In genomic region chr1:117735045-117735992, GRCh38 we compare ENCODE assay signal across 8 cellular contexts.
DNase-seq lines count a peak whose midpoint lies in the region; ATAC-seq, FAIRE-seq and TF ChIP-seq lines count a peak whose summit lies in the region.

No MANE protein-coding gene starts in this region.

- no peak for TF ChIP-seq EP300 in GM12878 (IDR thresholded peaks at IDR 0.05; ENCODE audit: borderline replicate concordance in 1 of 2, control insufficient read depth in 1 of 2, low read depth in 2 of 2, low read length in 2 of 2)

- SMC1A ChIA-PET in GM12878 (lab: Charles Lee; ENCODE audit: uncharacterized antibody, unreplicated experiment), result interaction anchor here (0.7 kb wide), 1 partner anchor 18 kb away, joined by 3 read pairs; no protein-coding TSS in a partner anchor

- in situ Hi-C loops in GM12878 (cut with MboI), result no loop called here

- H3K36me3 ChIP-seq in OCI-LY1 (ENCODE audit: insufficient read depth, low read length) (no peaks in the 10 kb centered on the region), GM12878 (ENCODE audit: control insufficient read depth in 2 of 2, insufficient read depth in 2 of 2, low read length in 1 of 2) (no peaks in the 10 kb centered on the region), testis (ENCODE audit: low read depth, missing control alignments) (no peaks in the 10 kb centered on the region)

- H3K4me2 ChIP-seq in OCI-LY1 (ENCODE audit: low read length) (peak overlapping the region; percentile 61), GM12878 (ENCODE audit: control insufficient read depth, insufficient read depth) (peak overlapping the region; percentile 73)

- H2AFZ ChIP-seq in OCI-LY1 (ENCODE audit: low read length) (peak overlapping the region; percentile 99), GM12878 (ENCODE audit: control insufficient read depth, low read depth, low read length) (peak overlapping the region; percentile 94)

- CTCF ChIA-PET in AG04449 (lab: Yijun Ruan, JAX), result interaction anchor here (1.0 to 6.5 kb wide), 4 partner anchors 19 to 200 kb away, joined by 4 to 70 read pairs (median 8); no protein-coding TSS in a partner anchor
- CTCF ChIA-PET in GM12878 (lab: Yijun Ruan, JAX), result interaction anchor here (0.6 to 2.5 kb wide), 6 partner anchors 19 to 1567 kb away, joined by 3 to 13 read pairs (median 5); no protein-coding TSS in a partner anchor

- no peak overlapping the region for H3K9ac ChIP-seq in OCI-LY1 (ENCODE audit: low read length)
- no peak overlapping the region for H3K9ac ChIP-seq in GM12878 (ENCODE audit: control insufficient read depth, insufficient read depth, low read length)

- H3K27ac ChIP-seq in OCI-LY1 (ENCODE audit: low read depth, low read length, poor library complexity, severe bottlenecking), result no peak overlapping the region
- H3K27ac ChIP-seq in GM12878 (ENCODE audit: control insufficient read depth, insufficient read depth), result no peak overlapping the region
- peak overlapping the region; percentile 41 to 50 for H3K27ac ChIP-seq in testis

- no peaks in the 10 kb centered on the region for H3K79me2 ChIP-seq in OCI-LY1 (ENCODE audit: insufficient read depth, low read length)
- no peaks in the 10 kb centered on the region for H3K79me2 ChIP-seq in GM12878 (ENCODE audit: control insufficient read depth, insufficient read depth, low read length)

- no peaks in the 10 kb centered on the region for H4K20me1 ChIP-seq in OCI-LY1 (ENCODE audit: insufficient read depth, low read length)
- H4K20me1 ChIP-seq in GM12878 (ENCODE audit: control insufficient read depth, insufficient read depth), result no peaks in the 10 kb centered on the region

- POLR2A ChIA-PET in AG04449 (lab: Yijun Ruan, JAX), result no interaction called here
- POLR2A ChIA-PET in GM12878 (lab: Charles Lee), result no interaction called here

- intact Hi-C loops in GM12878 (cut with micrococcal nuclease; ENCODE audit: unreplicated experiment), result no loop called here
- intact Hi-C loops in left colon (cut with DNase I, micrococcal nuclease), result no loop called here
- intact Hi-C loops in testis (cut with DNase I; ENCODE audit: low total_unique reads), result no loop called here

- 5% methylated on average over 2 of the region's 2 CpGs for WGBS in GM12878 (ENCODE audit: insufficient coverage, insufficient replicate concordance, low lambda C conversion rate, missing lambda C conversion rate)
- WGBS in testis, 2 donors, result 15 to 19% methylated on average over 2 of the region's 2 CpGs

- TF ChIP-seq CTCF in AG04449 (IDR thresholded peaks at IDR 0.05; ENCODE audit: insufficient read depth, low read length, missing control alignments) (no peak), OCI-LY1 (IDR thresholded peaks at IDR 0.05; ENCODE audit: low read length) (no peak), GM12878 (IDR thresholded peaks at IDR 0.05 in 2 of 3, conservative IDR thresholded peaks at IDR 0.05 in 1 of 3; ENCODE audit: control insufficient read depth in 2 of 3, extremely low read depth in 1 of 3, insufficient read depth in 1 of 3, low read depth in 3 of 3, low read length in 3 of 3) (no peak), testis (IDR thresholded peaks at IDR 0.05) (no peak)

- DNase-seq in AG04449 (ENCODE audit: low read depth, low spot score), result no peak
- DNase-seq in GM12878 (ENCODE audit: low read depth, low spot score), result peak; percentile 9
- DNase-seq in left colon, result no peak
- DNase-seq in testis, result peak; percentile 64

- no TSS peak for BruUV-seq in GM12878 (replicated peaks; lab: Mats Ljungman, UMichigan)

- no peaks in the 10 kb centered on the region for H3K9me3 ChIP-seq in OCI-LY1 (ENCODE audit: low read length)
- H3K9me3 ChIP-seq in GM12878 (replicated peaks; ENCODE audit: control insufficient read depth, insufficient read depth, low read length), result no peaks in the 10 kb centered on the region
- H3K9me3 ChIP-seq in testis, result no peaks in the 10 kb centered on the region

- no peaks in the 10 kb centered on the region for H3F3A ChIP-seq in OCI-LY1 (ENCODE audit: insufficient read depth, low read length)

- peak; percentile 88 for FAIRE-seq in GM12878 (lab: Jason Lieb, UNC)

- no peaks in the 10 kb centered on the region for H3K9me2 ChIP-seq in OCI-LY1 (ENCODE audit: low read depth, low read length)

- H3K4me3 ChIP-seq in AG04449 (ENCODE audit: low read depth, low read length) (peak overlapping the region; percentile 13), OCI-LY1 (ENCODE audit: low read depth, low read length, poor library complexity, severe bottlenecking) (peak overlapping the region; percentile 36), GM12878 (no peak overlapping the region), testis (no peak overlapping the region)

- H3K27me3 ChIP-seq in OCI-LY1 (ENCODE audit: insufficient read depth, low read length), result no peaks in the 10 kb centered on the region
- H3K27me3 ChIP-seq in GM12878 (replicated peaks in 1 of 2; ENCODE audit: control insufficient read depth in 2 of 2, insufficient read depth in 2 of 2, low read length in 1 of 2), result no peaks in the 10 kb centered on the region; a peak in 1 of 4 replicates
- H3K27me3 ChIP-seq in testis, result no peaks in the 10 kb centered on the region

- ATAC-seq in GM18867 (IDR thresholded peaks at IDR 0.05; ENCODE audit: unreplicated experiment) (peak; percentile 63), GM12878 (peak; percentile 69), left colon (peak; percentile 92), GM18873 (IDR thresholded peaks at IDR 0.05; ENCODE audit: low FRiP score, unreplicated experiment) (no peak), GM19328 (IDR thresholded peaks at IDR 0.05; ENCODE audit: unreplicated experiment) (no peak)

- RAD21 ChIA-PET in GM12878 (lab: Charles Lee; ENCODE audit: unreplicated experiment), result no interaction called here

- TF ChIP-seq RAD21 in GM12878 (IDR thresholded peaks at IDR 0.05; ENCODE audit: insufficient read depth, low read depth, low read length), result no peak

- TF ChIP-seq POLR2A in GM12878 (IDR thresholded peaks at IDR 0.05; ENCODE audit: low read depth, low read length) (no peak), testis (IDR thresholded peaks at IDR 0.05) (no peak)

- H3K4me1 ChIP-seq in OCI-LY1 (ENCODE audit: insufficient read depth, low read length, severe bottlenecking) (peaks cover 11% of the 10 kb centered on the region), GM12878 (ENCODE audit: control insufficient read depth, insufficient read depth, low read length) (0 out of 2 replicates have a peak, but pooled peaks cover 2% of the 10 kb centered on the region), testis (peaks cover 4% of the 10 kb centered on the region)

TF ChIP-seq in GM12878, 131 proteins besides CTCF, POLR2A, EP300 and RAD21:
- TF ChIP-seq FOXK2 (IDR thresholded peaks at IDR 0.05) (peak; percentile 71), IRF5 (IDR thresholded peaks at IDR 0.05; ENCODE audit: borderline replicate concordance) (no peak)

Comparison
In these comparisons a context has a peak if more than half of its experiments do, and no peak if none do; other contexts are left out.
1. DNase-seq: peak in GM12878 (single experiment) and testis (single experiment); none in AG04449 (single experiment) and left colon (0 of 2).
2. H3K4me3 ChIP-seq: peak in AG04449 (single experiment) and OCI-LY1 (single experiment); none in GM12878 (single experiment) and testis (0 of 2).
3. ATAC-seq: peak in GM18867 (single experiment), GM12878 (single experiment) and left colon (single experiment); none in GM18873 (single experiment) and GM19328 (single experiment).
4. H3K27ac ChIP-seq: peak in testis (2 of 2); none in OCI-LY1 (single experiment) and GM12878 (single experiment).